In the genomic region with DNA sequence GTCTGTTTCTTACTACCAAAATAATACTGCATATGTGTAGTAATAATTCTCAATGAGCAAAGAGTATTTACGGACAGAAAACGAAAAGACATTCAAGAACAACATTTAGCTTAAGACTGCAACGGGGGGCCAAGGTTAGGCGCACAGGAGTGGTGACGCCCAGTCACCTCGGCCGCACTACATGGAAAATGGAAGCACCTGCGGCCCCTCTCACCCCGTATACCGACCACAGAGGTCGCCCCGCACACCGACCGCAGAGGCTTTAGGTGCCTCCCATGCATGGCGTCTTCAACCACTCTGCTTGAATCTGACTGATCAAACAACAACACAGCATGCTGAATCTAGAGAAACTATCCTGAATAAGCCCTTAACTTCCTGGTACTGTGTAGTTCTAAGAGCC, we compare ENCODE assay signal across 41 cellular contexts.
"Had no signal": no experiment of that assay in that cellular context is flagged by ENCODE, and none has a peak within 500 bp of the region (broad histone marks: within the 10 kb centered on the region; RNA-seq: fewer than 3 reads in every experiment).

No MANE protein-coding gene starts in this region.

- H3K9me3 ChIP-seq: adrenal gland, ascending aorta, body of pancreas, breast epithelium had no signal

- H3K27ac ChIP-seq: adrenal gland, ascending aorta, body of pancreas, brain microvascular endothelial cell, breast epithelium, cardiac muscle cell had no signal

- DNase-seq: activated effector memory CD4-positive, alpha-beta T cell treated with anti-CD3 and anti-CD28 coated beads, Interleukin-2, amount 50 U/mL, for 16 hours; activated effector memory CD4-positive, alpha-beta T cell treated with Interleukin-2 at 50 U/mL for 16 hours; activated gamma-delta T cell; activated gamma-delta T cell treated with Interleukin-2 at 50 U/mL for 16 hours; activated naive CD4-positive, alpha-beta T cell; activated naive CD4-positive, alpha-beta T cell treated with anti-CD3 and anti-CD28 coated beads for 36 hours; activated naive CD4-positive, alpha-beta T cell treated with anti-CD3 and anti-CD28 coated beads, Interleukin-2, amount 10 ng/mL, durations not matched to agents 7 days and 5 days; activated naive CD4-positive, alpha-beta T cell treated with anti-CD3 and anti-CD28 coated beads, Interleukin-2, amount 50 U/mL, for 16 hours; activated naive CD4-positive, alpha-beta T cell treated with Interleukin-2 at 50 U/mL for 16 hours; activated naive CD8-positive, alpha-beta T cell treated with anti-CD3 and anti-CD28 coated beads for 36 hours; activated naive CD8-positive, alpha-beta T cell treated with anti-CD3 and anti-CD28 coated beads, Interleukin-2, amount 10 ng/mL, durations not matched to agents 7 days and 5 days; activated naive CD8-positive, alpha-beta T cell treated with anti-CD3 and anti-CD28 coated beads, Interleukin-2, amount 50 U/mL, for 24 hours; activated T-cell treated with anti-CD3 and anti-CD28 coated beads for 4 hours; activated T-cell treated with anti-CD3 and anti-CD28 coated beads, Interleukin-2, amount 50 U/mL, for 1 hour; activated T-cell treated with anti-CD3 and anti-CD28 coated beads, Interleukin-2, amount 50 U/mL, for 24 hours; activated T-cell treated with anti-CD3 and anti-CD28 coated beads, Interleukin-2, amount 50 U/mL, for 4 hours; activated T-cell treated with anti-CD3 and anti-CD28 coated beads, Interleukin-2, amount 50 U/mL, for 48 hours; activated T-cell treated with anti-CD3 and anti-CD28 coated beads, Interleukin-2, amount 50 U/mL, for 72 hours; adrenal gland; amniotic stem cell; amygdala; anterior cingulate cortex; aorta; body of pancreas; brain microvascular endothelial cell; caudate nucleus; central memory CD4-positive, alpha-beta T cell; cerebellar nuclear complex had no signal

- H3K9me3 Mint-ChIP-seq: activated naive CD4-positive, alpha-beta T cell treated with anti-CD3 and anti-CD28 coated beads for 36 hours; activated naive CD4-positive, alpha-beta T cell treated with anti-CD3 and anti-CD28 coated beads, Interleukin-2, amount 10 ng/mL, durations not matched to agents 7 days and 5 days; activated naive CD4-positive, alpha-beta T cell treated with anti-CD3 and anti-CD28 coated beads, Interleukin-2, amount 50 U/mL, for 24 hours; activated naive CD4-positive, alpha-beta T cell treated with anti-CD3 and anti-CD28 coated beads, Interleukin-2, amount 50 U/mL, for 72 hours; activated naive CD8-positive, alpha-beta T cell treated with anti-CD3 and anti-CD28 coated beads for 36 hours; activated naive CD8-positive, alpha-beta T cell treated with anti-CD3 and anti-CD28 coated beads, Interleukin-2, amount 10 ng/mL, durations not matched to agents 7 days and 5 days; activated naive CD8-positive, alpha-beta T cell treated with anti-CD3 and anti-CD28 coated beads, Interleukin-2, amount 50 U/mL, for 24 hours; activated T-cell treated with anti-CD3 and anti-CD28 coated beads, Interleukin-2, amount 50 U/mL, for 24 hours; activated T-cell treated with anti-CD3 and anti-CD28 coated beads, Interleukin-2, amount 50 U/mL, for 4 hours; activated T-cell treated with anti-CD3 and anti-CD28 coated beads, Interleukin-2, amount 50 U/mL, for 72 hours; activated T-helper 1 cell treated with anti-CD3 and anti-CD28 coated beads, Interleukin-12 subunit alpha, Interleukin-12 subunit beta, Interleukin-2, Interleukin-4 antibody, amounts not matched to agents 30 ng/mL and 10 ng/mL and 1 ng/mL, durations not matched to agents 14 hours and 24 hours and 36 hours; activated T-helper 17 cell treated with anti-CD3 and anti-CD28 coated beads, Interleukin-2, amount 50 U/mL, for 72 hours; activated T-helper 2 cell treated with anti-CD3 and anti-CD28 coated beads, Interferon-gamma antibody, Interleukin-2, Interleukin-4, amounts not matched to agents 10 μg/mL and 5 μg/mL and 100 μg/mL, durations not matched to agents 14 hours and 24 hours and 36 hours; brain; central memory CD8-positive, alpha-beta T cell had no signal

- ATAC-seq: activated naive CD4-positive, alpha-beta T cell treated with anti-CD3 and anti-CD28 coated beads, Interleukin-2, amount 50 U/mL, for 72 hours; activated naive CD8-positive, alpha-beta T cell treated with anti-CD3 and anti-CD28 coated beads, Interleukin-2, amount 50 U/mL, for 24 hours; activated T-cell treated with anti-CD3 and anti-CD28 coated beads, Interleukin-2, amount 50 U/mL, for 4 hours; activated T-cell treated with anti-CD3 and anti-CD28 coated beads, Interleukin-2, amount 50 U/mL, for 72 hours; activated T-helper 17 cell treated with anti-CD3 and anti-CD28 coated beads, Interleukin-2, amount 50 U/mL, for 72 hours; body of pancreas had no signal

- H3K4me3 Mint-ChIP-seq: activated naive CD4-positive, alpha-beta T cell treated with anti-CD3 and anti-CD28 coated beads for 36 hours; activated naive CD4-positive, alpha-beta T cell treated with anti-CD3 and anti-CD28 coated beads, Interleukin-2, amount 10 ng/mL, durations not matched to agents 7 days and 5 days; activated naive CD4-positive, alpha-beta T cell treated with anti-CD3 and anti-CD28 coated beads, Interleukin-2, amount 50 U/mL, for 24 hours; activated naive CD8-positive, alpha-beta T cell; activated naive CD8-positive, alpha-beta T cell treated with anti-CD3 and anti-CD28 coated beads for 36 hours; activated naive CD8-positive, alpha-beta T cell treated with anti-CD3 and anti-CD28 coated beads, Interleukin-2, amount 10 ng/mL, durations not matched to agents 7 days and 5 days; activated naive CD8-positive, alpha-beta T cell treated with anti-CD3 and anti-CD28 coated beads, Interleukin-2, amount 50 U/mL, for 24 hours; activated T-cell treated with anti-CD3 and anti-CD28 coated beads, Interleukin-2, amount 50 U/mL, for 24 hours; activated T-cell treated with anti-CD3 and anti-CD28 coated beads, Interleukin-2, amount 50 U/mL, for 4 hours; activated T-cell treated with anti-CD3 and anti-CD28 coated beads, Interleukin-2, amount 50 U/mL, for 72 hours; activated T-helper 1 cell treated with anti-CD3 and anti-CD28 coated beads, Interleukin-12 subunit alpha, Interleukin-12 subunit beta, Interleukin-2, Interleukin-4 antibody, amounts not matched to agents 30 ng/mL and 10 ng/mL and 1 ng/mL, durations not matched to agents 14 hours and 24 hours and 36 hours; activated T-helper 17 cell treated with anti-CD3 and anti-CD28 coated beads, Interleukin-2, amount 50 U/mL, for 72 hours; brain; central memory CD8-positive, alpha-beta T cell had no signal

- H3K4me3 ChIP-seq: adrenal gland, ascending aorta, body of pancreas, breast epithelium, cardiac muscle cell had no signal

- H3K27me3 ChIP-seq: adrenal gland, ascending aorta, body of pancreas, brain microvascular endothelial cell, breast epithelium, cardiac muscle cell had no signal

- H3K4me1 ChIP-seq: adrenal gland, ascending aorta, body of pancreas, breast epithelium had no signal

- FAIRE-seq: astrocyte, bronchial epithelial cell had no signal

- H3K36me3 Mint-ChIP-seq: activated naive CD4-positive, alpha-beta T cell treated with anti-CD3 and anti-CD28 coated beads, Interleukin-2, amount 10 ng/mL, durations not matched to agents 7 days and 5 days; activated naive CD4-positive, alpha-beta T cell treated with anti-CD3 and anti-CD28 coated beads, Interleukin-2, amount 50 U/mL, for 72 hours had no signal

- H3K27ac Mint-ChIP-seq: activated naive CD4-positive, alpha-beta T cell treated with anti-CD3 and anti-CD28 coated beads for 36 hours; activated naive CD4-positive, alpha-beta T cell treated with anti-CD3 and anti-CD28 coated beads, Interleukin-2, amount 10 ng/mL, durations not matched to agents 7 days and 5 days; activated naive CD4-positive, alpha-beta T cell treated with anti-CD3 and anti-CD28 coated beads, Interleukin-2, amount 50 U/mL, for 24 hours; activated naive CD8-positive, alpha-beta T cell; activated naive CD8-positive, alpha-beta T cell treated with anti-CD3 and anti-CD28 coated beads for 36 hours; activated naive CD8-positive, alpha-beta T cell treated with anti-CD3 and anti-CD28 coated beads, Interleukin-2, amount 10 ng/mL, durations not matched to agents 7 days and 5 days; activated naive CD8-positive, alpha-beta T cell treated with anti-CD3 and anti-CD28 coated beads, Interleukin-2, amount 50 U/mL, for 24 hours; activated T-cell treated with anti-CD3 and anti-CD28 coated beads, Interleukin-2, amount 50 U/mL, for 24 hours; activated T-cell treated with anti-CD3 and anti-CD28 coated beads, Interleukin-2, amount 50 U/mL, for 72 hours; activated T-helper 1 cell treated with anti-CD3 and anti-CD28 coated beads, Interleukin-12 subunit alpha, Interleukin-12 subunit beta, Interleukin-2, Interleukin-4 antibody, amounts not matched to agents 30 ng/mL and 10 ng/mL and 1 ng/mL, durations not matched to agents 14 hours and 24 hours and 36 hours; activated T-helper 17 cell treated with anti-CD3 and anti-CD28 coated beads, Interleukin-2, amount 50 U/mL, for 72 hours; activated T-helper 2 cell treated with anti-CD3 and anti-CD28 coated beads, Interferon-gamma antibody, Interleukin-2, Interleukin-4, amounts not matched to agents 10 μg/mL and 5 μg/mL and 100 μg/mL, durations not matched to agents 14 hours and 24 hours and 36 hours; brain had no signal

- H3K4me1 Mint-ChIP-seq: activated naive CD4-positive, alpha-beta T cell treated with anti-CD3 and anti-CD28 coated beads, Interleukin-2, amount 10 ng/mL, durations not matched to agents 7 days and 5 days; activated naive CD4-positive, alpha-beta T cell treated with anti-CD3 and anti-CD28 coated beads, Interleukin-2, amount 50 U/mL, for 24 hours; activated naive CD8-positive, alpha-beta T cell treated with anti-CD3 and anti-CD28 coated beads for 36 hours; activated naive CD8-positive, alpha-beta T cell treated with anti-CD3 and anti-CD28 coated beads, Interleukin-2, amount 50 U/mL, for 24 hours; activated T-helper 17 cell treated with anti-CD3 and anti-CD28 coated beads, Interleukin-2, amount 50 U/mL, for 72 hours; brain; central memory CD8-positive, alpha-beta T cell had no signal

- H3K27me3 Mint-ChIP-seq: activated naive CD4-positive, alpha-beta T cell treated with anti-CD3 and anti-CD28 coated beads, Interleukin-2, amount 10 ng/mL, durations not matched to agents 7 days and 5 days; activated naive CD4-positive, alpha-beta T cell treated with anti-CD3 and anti-CD28 coated beads, Interleukin-2, amount 50 U/mL, for 24 hours; activated naive CD8-positive, alpha-beta T cell; activated naive CD8-positive, alpha-beta T cell treated with anti-CD3 and anti-CD28 coated beads for 36 hours; activated naive CD8-positive, alpha-beta T cell treated with anti-CD3 and anti-CD28 coated beads, Interleukin-2, amount 10 ng/mL, durations not matched to agents 7 days and 5 days; activated naive CD8-positive, alpha-beta T cell treated with anti-CD3 and anti-CD28 coated beads, Interleukin-2, amount 50 U/mL, for 24 hours; activated T-cell treated with anti-CD3 and anti-CD28 coated beads, Interleukin-2, amount 50 U/mL, for 24 hours; activated T-helper 17 cell treated with anti-CD3 and anti-CD28 coated beads, Interleukin-2, amount 50 U/mL, for 72 hours; central memory CD8-positive, alpha-beta T cell had no signal
